Comparison of ENCODE assay signal across 8 cellular contexts in genomic region chr7:75737856-75738603, GRCh38. TPM values are rescaled to one million over a fixed set of nuclear protein-coding genes. Genes with fewer than 3 reads are reported as not detected.
A peak's percentile ranks its signal among the peaks of the same experiment; 100 is the strongest.
DNase-seq lines count a peak whose midpoint lies in the region; ATAC-seq and TF ChIP-seq lines count a peak whose summit lies in the region.

No MANE protein-coding gene starts in this region.

- H3K36me3 Mint-ChIP-seq in chondrocyte (ENCODE audit: low read depth), result no peaks in the 10 kb centered on the region

- H3K27me3 ChIP-seq in MG63 (no peaks in the 10 kb centered on the region), muscle layer of colon (ENCODE audit: control insufficient read depth in 1 of 2, insufficient read depth in 2 of 2, low read length in 2 of 2) (no peaks in the 10 kb centered on the region)

- DNase-seq in ELF-1 (ENCODE audit: low read depth, low spot score) (peak; percentile 42), MG63 (no peak), chondrocyte (ENCODE audit: low spot score) (no peak), GM20000 (ENCODE audit: low spot score) (no peak), SK-N-DZ (ENCODE audit: low spot score) (no peak)

- ATAC-seq in GM21381 (IDR thresholded peaks at IDR 0.05; ENCODE audit: unreplicated experiment), result no peak
- ATAC-seq in HG03095 (IDR thresholded peaks at IDR 0.05; ENCODE audit: unreplicated experiment), result no peak

- TF ChIP-seq CTCF in chondrocyte (IDR thresholded peaks at IDR 0.05) (no peak), GM20000 (IDR thresholded peaks at IDR 0.05; ENCODE audit: extremely low read depth, missing control alignments) (no peak)

- H3K4me3 Mint-ChIP-seq in chondrocyte (ENCODE audit: unreplicated experiment), result peak overlapping the region; percentile 94

- H3K36me3 ChIP-seq in MG63 (no peaks in the 10 kb centered on the region), muscle layer of colon (ENCODE audit: insufficient read depth, low read length) (no peaks in the 10 kb centered on the region)

- H3K27ac ChIP-seq in muscle layer of colon (ENCODE audit: low read depth, low read length), result peak overlapping the region; percentile 67

- peaks cover 13% of the 10 kb centered on the region for H3K4me1 ChIP-seq in muscle layer of colon (ENCODE audit: insufficient read depth, low read length)

- H3K4me1 Mint-ChIP-seq in chondrocyte (ENCODE audit: low read depth), result peaks cover 49% of the 10 kb centered on the region

- peak overlapping the region; percentile 68 for H3K9ac ChIP-seq in muscle layer of colon (ENCODE audit: low read length)

- no peaks in the 10 kb centered on the region for H3K9me3 ChIP-seq in MG63
- no peaks in the 10 kb centered on the region for H3K9me3 ChIP-seq in muscle layer of colon (ENCODE audit: low read length)

- H3K27me3 Mint-ChIP-seq in chondrocyte (ENCODE audit: low read depth), result no peaks in the 10 kb centered on the region

- H3K9me3 Mint-ChIP-seq in chondrocyte (ENCODE audit: low read depth), result no peaks in the 10 kb centered on the region

- peak overlapping the region; percentile 78 for H3K27ac Mint-ChIP-seq in chondrocyte (ENCODE audit: unreplicated experiment)

- H3K4me3 ChIP-seq in MG63 (peak overlapping the region; percentile 84), muscle layer of colon (ENCODE audit: low read depth in 1 of 2, low read length in 2 of 2) (peak overlapping the region; percentile 95 to 99)

RNA-seq across cellular contexts. Expression of gene HIP1, which starts 0.7 kb away (rescaled TPM):
- 4.4 and 5.2 TPM in 2 replicates for total RNA-seq in MG63 (2014; rRNA removed; shearing (Covaris generic); ENCODE audit: low replicate concordance)
- 45.0 to 87.6 TPM (median 46.6 TPM) in 3 replicates for total RNA-seq in chondrocyte
- polyA plus RNA-seq in SK-N-DZ (2014; cell fraction: cytosol; rRNA removed), result 11.8 and 13.5 TPM in 2 replicates
- 4.8 and 7.3 TPM in 2 replicates for polyA plus RNA-seq in SK-N-DZ (2014; cell fraction: nucleus; rRNA removed)

RNA-seq across cellular contexts. Expression of gene CCL26, which starts 34.0 kb away (rescaled TPM):
- total RNA-seq in MG63 (2014; rRNA removed; shearing (Covaris generic); ENCODE audit: low replicate concordance), result 22.3 and 44.7 TPM in 2 replicates
- not detected in 3 replicates for total RNA-seq in chondrocyte
- not detected in 2 replicates for polyA plus RNA-seq in SK-N-DZ (2014; cell fraction: cytosol; rRNA removed)
- not detected in 2 replicates for polyA plus RNA-seq in SK-N-DZ (2014; cell fraction: nucleus; rRNA removed)

Comparison
In these comparisons a context has a peak if more than half of its experiments do, and no peak if none do; other contexts are left out.
1. RNA of gene CCL26, which starts 34.0 kb away (total RNA-seq): 22.3 to 44.7 TPM in MG63; not detected in chondrocyte; every median in the first group is over 10 times any median in the second.